Comparison of ENCODE assay signal across 8 cellular contexts in the genomic region with DNA sequence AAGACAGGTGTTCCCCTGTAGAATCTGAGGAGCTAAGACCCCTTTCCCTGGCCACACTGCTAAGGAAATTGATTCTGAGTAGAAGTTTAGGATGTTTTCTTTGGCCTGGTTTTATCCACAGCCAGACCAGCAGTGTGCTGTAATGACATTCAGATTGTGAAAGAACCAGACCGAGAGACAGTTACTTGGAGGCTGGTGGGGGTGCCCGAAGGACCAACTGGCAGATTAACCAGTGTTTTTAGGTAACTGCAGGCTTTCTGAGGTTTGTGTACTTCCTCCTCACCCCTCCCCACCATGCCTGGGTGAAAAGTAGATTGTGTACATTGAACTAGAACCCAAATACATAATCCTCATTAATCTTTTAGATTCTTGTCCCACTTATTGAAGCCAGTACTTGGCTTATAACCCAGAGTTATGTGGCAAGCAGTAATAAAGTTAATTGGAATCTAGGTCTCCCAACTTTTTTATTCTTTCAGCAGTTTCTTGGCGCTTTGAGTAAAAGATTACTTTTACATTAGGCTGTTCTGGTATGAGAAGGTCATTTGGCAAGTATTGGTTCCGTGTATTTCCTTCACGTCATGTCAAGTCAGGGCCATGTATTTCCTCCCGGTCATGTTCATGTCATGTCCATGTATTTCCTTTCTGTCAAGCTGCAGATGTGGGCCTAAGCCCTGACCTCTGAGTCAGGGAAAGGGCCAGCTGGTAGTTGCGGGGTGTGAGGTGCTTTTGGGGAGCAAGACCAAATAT.
DNase-seq lines count a peak whose midpoint lies in the region; ATAC-seq, FAIRE-seq and TF ChIP-seq lines count a peak whose summit lies in the region.

No MANE protein-coding gene starts in this region.

- peak overlapping the region; percentile 74 for H2BK120ac ChIP-seq in H1 (replicated peaks; ENCODE audit: low read depth, low read length)

- peak overlapping the region; percentile 63 for H3K4ac ChIP-seq in H1 (replicated peaks; ENCODE audit: insufficient read length, low read depth, low read length)

- 0 out of 2 replicates have a peak overlapping the region, but pooled peaks have one; percentile 90 for H2AFZ ChIP-seq in H1 (ENCODE audit: low read length)

- no peaks in the 10 kb centered on the region for H3K79me1 ChIP-seq in H1 (ENCODE audit: low read depth, low read length)

- peak overlapping the region; percentile 100 for H2BK12ac ChIP-seq in H1 (ENCODE audit: low read depth, low read length)

- peaks cover 29 to 62% (median 48%) of the 10 kb centered on the region in 4 experiments for H3K4me1 ChIP-seq in H1 (replicated peaks in 1 of 4; ENCODE audit: control insufficient read depth in 3 of 4, insufficient read depth in 4 of 4, low read length in 3 of 4)

- POLR2A ChIA-PET in H1 (lab: Charles Lee; ENCODE audit: partially characterized antibody), result interaction anchor here (0.5 to 3.7 kb wide), 6 partner anchors 11 to 165 kb away, joined by 3 to 18 read pairs (median 4); no protein-coding TSS in a partner anchor

- H4K8ac ChIP-seq in H1 (ENCODE audit: extremely low read depth, insufficient read depth, low read length), result 0 out of 2 replicates have a peak overlapping the region, but pooled peaks have one; percentile 17

- peak overlapping the region; percentile 90 for H4K91ac ChIP-seq in H1 (replicated peaks; ENCODE audit: insufficient read length, low read length)

- H3K79me2 ChIP-seq in H1 (ENCODE audit: control insufficient read depth in 1 of 2, insufficient read depth in 2 of 2, low read length in 2 of 2), result no peaks in the 10 kb centered on the region

- H3K27me3 Mint-ChIP-seq in naive B cell, result no peaks in the 10 kb centered on the region

- H3K4me3 ChIP-seq in H1 (ENCODE audit: extremely low read depth in 1 of 4, insufficient read depth in 2 of 4, low read depth in 3 of 4, low read length in 4 of 4), result no peak overlapping the region

- TF ChIP-seq POLR2A in H1 (IDR thresholded peaks at IDR 0.05; ENCODE audit: control extremely low read depth in 1 of 2, low read depth in 2 of 2, low read length in 2 of 2), result no peak
- TF ChIP-seq POLR2A in erythroblast (IDR thresholded peaks at IDR 0.05; ENCODE audit: low read length), result no peak

- H3K9ac ChIP-seq in H1 (replicated peaks in 1 of 4; ENCODE audit: extremely low read depth in 1 of 4, low read depth in 3 of 4, low read length in 3 of 4), result peak overlapping the region in 2 of 4 experiments; percentile 4 to 79; a peak in 4 of 7 replicates

- H3K36me3 Mint-ChIP-seq in naive B cell, result peaks cover 0 to 11% of the 10 kb centered on the region in 2 donors
- H3K36me3 Mint-ChIP-seq in activated naive CD4-positive, alpha-beta T cell treated with anti-CD3 and anti-CD28 coated beads, Interleukin-2, amount 50 U/mL, for 72 hours, result no peaks in the 10 kb centered on the region

- CTCF ChIA-PET in H1 (lab: Charles Lee; ENCODE audit: partially characterized antibody), result interaction anchor here (1.8 to 3.8 kb wide), 7 partner anchors 13 to 65 kb away, joined by 6 to 37 read pairs (median 10); no protein-coding TSS in a partner anchor

- ATAC-seq in naive B cell (ENCODE audit: low read depth in 2 of 2) (peak in 1 of 2 donors; percentile 30), GM19035 (IDR thresholded peaks at IDR 0.05; ENCODE audit: unreplicated experiment) (no peak)
- no peak for ATAC-seq in activated naive CD4-positive, alpha-beta T cell treated with anti-CD3 and anti-CD28 coated beads, Interleukin-2, amount 50 U/mL, for 72 hours

- no peak for TF ChIP-seq CTCF in H1 (IDR thresholded peaks at IDR 0.05; ENCODE audit: control extremely low read depth in 1 of 3, insufficient read depth in 1 of 3, low read depth in 1 of 3, low read length in 3 of 3)

- no peaks in the 10 kb centered on the region; a peak in 1 of 8 replicates for H3K36me3 ChIP-seq in H1 (ENCODE audit: control insufficient read depth in 2 of 4, insufficient read depth in 4 of 4, low read length in 3 of 4)

- H4K20me1 ChIP-seq in H1 (replicated peaks in 1 of 2; ENCODE audit: control insufficient read depth in 1 of 2, insufficient read depth in 2 of 2, low read length in 2 of 2), result no peaks in the 10 kb centered on the region

- peak overlapping the region; percentile 91 for H2AK5ac ChIP-seq in H1 (ENCODE audit: low read depth, low read length)

- peak overlapping the region; percentile 82 for H4K5ac ChIP-seq in H1 (ENCODE audit: insufficient read length, low read depth, low read length)

- no peak for FAIRE-seq in H1 (lab: Jason Lieb, UNC)

- H3K4me2 ChIP-seq in H1 (ENCODE audit: insufficient read depth in 1 of 2, low read depth in 2 of 2, low read length in 2 of 2), result peak overlapping the region in 1 of 2 experiments; percentile 46; a peak in 2 of 4 replicates

- H2BK15ac ChIP-seq in H1 (ENCODE audit: low read length), result peak overlapping the region; percentile 66; the same call in 1 of the 2 replicates

- H3K56ac ChIP-seq in H1 (replicated peaks; ENCODE audit: insufficient read length, low read depth, low read length), result no peak overlapping the region

- H3K27me3 ChIP-seq in H1 (replicated peaks in 1 of 4; ENCODE audit: control insufficient read depth in 3 of 4, extremely low read depth in 1 of 4, insufficient read depth in 3 of 4, low read length in 3 of 4), result no peaks in the 10 kb centered on the region

- peaks cover 5 to 19% (median 15%) of the 10 kb centered on the region in 3 donors for H3K4me1 Mint-ChIP-seq in naive B cell

- 79% methylated on average over 7 of the region's 7 CpGs; no CpG with 5 or more reads in 1 of the 2 experiments for WGBS in H1 (ENCODE audit: extremely low coverage in 1 of 2, insufficient coverage in 1 of 2, insufficient read length in 1 of 2, insufficient replicate concordance in 2 of 2, low coverage in 1 of 2, low lambda C conversion rate in 2 of 2, missing lambda C conversion rate in 1 of 2), 2 experiments

- H3K4me3 Mint-ChIP-seq in naive B cell, result peak overlapping the region in 2 of 8 donors; percentile 30 to 62

- DNase-seq in AG08395 (ENCODE audit: low spot score) (peak; percentile 69), NOMO-1 treated with DMSO at 0.1 percent for 48 hours (lab: John Stamatoyannopoulos, UW; ENCODE audit: unreplicated experiment) (peak; percentile 94), H1 (ENCODE audit: low read depth in 1 of 2, low spot score in 2 of 2) (no peak), naive B cell (no peak), erythroblast (lab: John Stamatoyannopoulos, UW) (no peak), RKO (ENCODE audit: low spot score) (no peak)
- DNase-seq in activated naive CD4-positive, alpha-beta T cell treated with anti-CD3 and anti-CD28 coated beads, Interleukin-2, amount 50 U/mL, for 72 hours (ENCODE audit: low spot score in 2 of 2), result no peak

- H3K23ac ChIP-seq in H1 (ENCODE audit: insufficient read length), result no peak overlapping the region

- H3K27ac Mint-ChIP-seq in naive B cell, result peak overlapping the region in 4 of 6 donors; percentile 14 to 52 (median 24)
- no peak overlapping the region for H3K27ac Mint-ChIP-seq in activated naive CD4-positive, alpha-beta T cell treated with anti-CD3 and anti-CD28 coated beads, Interleukin-2, amount 50 U/mL, for 72 hours

- H2BK5ac ChIP-seq in H1 (ENCODE audit: low read depth, low read length), result peak overlapping the region; percentile 95

- no peak for TF ChIP-seq EP300 in H1 (IDR thresholded peaks at IDR 0.05; ENCODE audit: borderline replicate concordance in 1 of 2, low read depth in 2 of 2, low read length in 2 of 2)

- peak overlapping the region; percentile 98 for H2BK20ac ChIP-seq in H1 (ENCODE audit: low read length)

- H3K9me3 Mint-ChIP-seq in naive B cell, result no peaks in the 10 kb centered on the region
- no peaks in the 10 kb centered on the region for H3K9me3 Mint-ChIP-seq in activated naive CD4-positive, alpha-beta T cell treated with anti-CD3 and anti-CD28 coated beads, Interleukin-2, amount 50 U/mL, for 72 hours

- no peaks in the 10 kb centered on the region for H3K9me3 ChIP-seq in H1 (ENCODE audit: insufficient read depth in 2 of 2, low read depth in 1 of 2, low read length in 1 of 2)

- no peaks in the 10 kb centered on the region for H3K23me2 ChIP-seq in H1 (ENCODE audit: low read depth, low read length)

- H3K14ac ChIP-seq in H1 (ENCODE audit: insufficient read length), result no peak overlapping the region

- H3K18ac ChIP-seq in H1 (ENCODE audit: extremely low read depth, low read length), result peak overlapping the region; percentile 98

- no peak for TF ChIP-seq RAD21 in H1 (IDR thresholded peaks at IDR 0.05 in 1 of 2, conservative IDR thresholded peaks at IDR 0.05 in 1 of 2; ENCODE audit: low read depth in 2 of 2, low read length in 2 of 2)

- peak overlapping the region; percentile 96 for H3K27ac ChIP-seq in H1 (ENCODE audit: low read depth, low read length)

TF ChIP-seq in H1, 55 proteins besides CTCF, POLR2A, EP300 and RAD21 (continues in another document):
- no peak for TF ChIP-seq CHD1 (IDR thresholded peaks at IDR 0.05; ENCODE audit: low read depth, low read length)
- no peak for TF ChIP-seq FOSL1 (IDR thresholded peaks at IDR 0.05; ENCODE audit: insufficient read depth, low read depth, low read length)

Comparison
In these comparisons a context has a peak if more than half of its experiments do, and no peak if none do; other contexts are left out.
1. DNase-seq: peak in AG08395 (single experiment) and NOMO-1 treated with DMSO at 0.1 percent for 48 hours (single experiment); none in H1 (0 of 2), naive B cell (single experiment), erythroblast (0 of 2), RKO (single experiment) and activated naive CD4-positive, alpha-beta T cell treated with anti-CD3 and anti-CD28 coated beads, Interleukin-2, amount 50 U/mL, for 72 hours (0 of 2).
2. H3K27ac Mint-ChIP-seq: peak in naive B cell (4 of 6); none in activated naive CD4-positive, alpha-beta T cell treated with anti-CD3 and anti-CD28 coated beads, Interleukin-2, amount 50 U/mL, for 72 hours (0 of 2).